In genomic region chr6:47420394-47421371, GRCh38 we compare ENCODE assay signal across 1 cellular context.
TF ChIP-seq lines count a peak whose summit lies in the region.

No MANE protein-coding gene starts in this region.

TF ChIP-seq in K562, 482 proteins besides CTCF, POLR2A, EP300 and RAD21 (continued from another document and continues in another):
- TF ChIP-seq ZNF449 (CRISPR knock-in tag; IDR thresholded peaks at IDR 0.05) = no peak
- peak; percentile 97 for TF ChIP-seq EGR1 (conservative IDR thresholded peaks at IDR 0.05)
- no peak for TF ChIP-seq PURB (CRISPR knock-in tag; IDR thresholded peaks at IDR 0.05; ENCODE audit: low read depth)
- no peak for TF ChIP-seq DEAF1 (CRISPR knock-in tag; IDR thresholded peaks at IDR 0.05)
- TF ChIP-seq CCNT2 (IDR thresholded peaks at IDR 0.05; ENCODE audit: borderline replicate concordance, extremely low read depth, insufficient read length, low read depth, low read length) = peak; percentile 92
- peak; percentile 65 for TF ChIP-seq ADNP (tag; IDR thresholded peaks at IDR 0.05)
- TF ChIP-seq PHB (CRISPR knock-in tag; IDR thresholded peaks at IDR 0.05) = no peak
- TF ChIP-seq MAFG (tag; conservative IDR thresholded peaks at IDR 0.05) = peak; percentile 50; the same call in 1 of the 2 replicates
- no peak for TF ChIP-seq REST (CRISPR knock-in tag; IDR thresholded peaks at IDR 0.05; ENCODE audit: low read depth)
- 0 out of 2 replicates have a peak, but pooled peaks have one; percentile 43 for TF ChIP-seq TOE1 (IDR thresholded peaks at IDR 0.05; ENCODE audit: borderline replicate concordance)
- no peak for TF ChIP-seq TOE1 (CRISPR knock-in tag; IDR thresholded peaks at IDR 0.05; ENCODE audit: borderline replicate concordance, low read depth)
- no peak; the same call in 1 of the 2 replicates for TF ChIP-seq ZBTB2 (IDR thresholded peaks at IDR 0.05)
- 0 out of 2 replicates have a peak, but pooled peaks have one; percentile 18 for TF ChIP-seq KLF1 (tag; IDR thresholded peaks at IDR 0.05)
- peak; percentile 79; the same call in 1 of the 2 replicates for TF ChIP-seq ILF3 (IDR thresholded peaks at IDR 0.05; ENCODE audit: borderline replicate concordance)
- TF ChIP-seq BMI1 (IDR thresholded peaks at IDR 0.05; ENCODE audit: low read length) = no peak
- no peak for TF ChIP-seq ELF2 (CRISPR knock-in tag; IDR thresholded peaks at IDR 0.05)
- no peak for TF ChIP-seq PHF8 (IDR thresholded peaks at IDR 0.05; ENCODE audit: borderline replicate concordance, low read length)
- peak; percentile 79; the same call in 1 of the 2 replicates for TF ChIP-seq TFAP4 (CRISPR knock-in tag; IDR thresholded peaks at IDR 0.05; ENCODE audit: borderline replicate concordance)
- no peak for TF ChIP-seq HIVEP1 (CRISPR knock-in tag; IDR thresholded peaks at IDR 0.05)
- no peak for TF ChIP-seq ZNF23 (CRISPR knock-in tag; IDR thresholded peaks at IDR 0.05)
- peak in 1 of 2 experiments; percentile 94; a peak in 2 of 4 replicates for TF ChIP-seq TBL1XR1 (IDR thresholded peaks at IDR 0.05; ENCODE audit: low read length in 2 of 2)
- TF ChIP-seq MBD1 (CRISPR knock-in tag; IDR thresholded peaks at IDR 0.05) = no peak
- peak; percentile 100 for TF ChIP-seq ARID1B (IDR thresholded peaks at IDR 0.05)
- TF ChIP-seq MCM7 (IDR thresholded peaks at IDR 0.05) = peak in 1 of 2 experiments; percentile 85; a peak in 1 of 4 replicates
- TF ChIP-seq PREB (CRISPR knock-in tag; IDR thresholded peaks at IDR 0.05) = no peak
- TF ChIP-seq PKNOX1 (IDR thresholded peaks at IDR 0.05) = peak; percentile 89
- TF ChIP-seq HBP1 (CRISPR knock-in tag; IDR thresholded peaks at IDR 0.05) = no peak
